Comparison of ENCODE assay signal across 11 cellular contexts in the genomic region with DNA sequence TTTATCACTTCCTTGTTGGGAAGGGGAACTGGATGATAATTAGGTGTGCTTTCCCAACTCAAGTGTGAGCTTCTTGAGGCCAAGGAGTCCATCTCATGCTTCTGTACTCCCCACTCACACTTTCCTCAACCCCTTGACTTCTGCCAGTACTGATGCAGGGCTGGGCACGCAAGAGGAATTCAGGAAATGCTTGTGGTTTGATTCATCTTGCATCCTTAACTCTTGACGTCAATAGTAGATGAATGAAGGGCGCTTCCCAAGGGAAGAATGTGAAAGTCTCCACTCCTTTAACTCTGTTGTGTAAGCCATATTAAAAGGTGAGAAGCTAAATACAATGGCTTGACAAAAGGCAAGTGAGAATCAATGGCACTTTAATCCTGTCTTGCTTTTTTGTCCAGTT.
DNase-seq lines count a peak whose midpoint lies in the region; ATAC-seq and TF ChIP-seq lines count a peak whose summit lies in the region.
"Had no signal": no experiment of that assay in that cellular context is flagged by ENCODE, and none has a peak within 500 bp of the region (broad histone marks: within the 10 kb centered on the region; RNA-seq: fewer than 3 reads in every experiment).

No MANE protein-coding gene starts in this region.

- peaks cover 4 to 7% of the 10 kb centered on the region in 2 donors for H3K9me3 Mint-ChIP-seq in natural killer cell

- ATAC-seq in natural killer cell (no peak), HG03139 (IDR thresholded peaks at IDR 0.05; ENCODE audit: unreplicated experiment) (no peak)
- ATAC-seq: sciatic nerve had no signal

- H3K36me3 Mint-ChIP-seq in natural killer cell = no peaks in the 10 kb centered on the region

- DNase-seq in EL (peak; percentile 84), RKO (ENCODE audit: low spot score) (peak; percentile 74), fibroblast of gingiva (ENCODE audit: low read depth) (peak; percentile 85), pulmonary artery endothelial cell (ENCODE audit: low read depth, low spot score) (peak; percentile 5), natural killer cell (no peak), UCSD-AML1 (lab: John Stamatoyannopoulos, UW; ENCODE audit: unreplicated experiment) (no peak)
- no peak for DNase-seq in activated CD4-positive, alpha-beta T cell treated with anti-CD3 and anti-CD28 coated beads, Interleukin-2, amount 50 U/mL, for 4 hours
- DNase-seq: dermis blood vessel endothelial cell, left cardiac atrium had no signal

- intact Hi-C loops in natural killer cell (cut with micrococcal nuclease) = no loop called here

- H3K27ac Mint-ChIP-seq in natural killer cell = no peak overlapping the region

- no peaks in the 10 kb centered on the region for H3K4me1 Mint-ChIP-seq in natural killer cell

- TF ChIP-seq CTCF in natural killer cell (IDR thresholded peaks at IDR 0.05) = no peak

- no peaks in the 10 kb centered on the region for H3K27me3 Mint-ChIP-seq in natural killer cell (ENCODE audit: low read depth in 2 of 2)

- H3K4me3 Mint-ChIP-seq in natural killer cell = no peak overlapping the region

Comparison
In these comparisons a context has a peak if more than half of its experiments do, and no peak if none do; other contexts are left out.
1. DNase-seq: peak in EL (single experiment), RKO (single experiment), fibroblast of gingiva (single experiment) and pulmonary artery endothelial cell (single experiment); none in natural killer cell (single experiment), UCSD-AML1 (single experiment) and activated CD4-positive, alpha-beta T cell treated with anti-CD3 and anti-CD28 coated beads, Interleukin-2, amount 50 U/mL, for 4 hours (0 of 2).